In genomic region chr16:49275870-49276269, GRCh38 we compare ENCODE assay signal across 1 cellular context.
TF ChIP-seq lines count a peak whose summit lies in the region.

No MANE protein-coding gene starts in this region.

TF ChIP-seq in WTC11, 78 proteins besides CTCF, POLR2A, EP300 and RAD21 (continued from another document):
- TF ChIP-seq ZNF281 (CRISPR knock-in tag; IDR thresholded peaks at IDR 0.05) = no peak
- TF ChIP-seq ATF1 (CRISPR knock-in tag; IDR thresholded peaks at IDR 0.05) = no peak
- TF ChIP-seq HMGXB4 (CRISPR knock-in tag; IDR thresholded peaks at IDR 0.05) = no peak
- TF ChIP-seq E2F4 (CRISPR knock-in tag; IDR thresholded peaks at IDR 0.05; ENCODE audit: borderline replicate concordance, low read depth) = no peak
- no peak for TF ChIP-seq PRDM15 (CRISPR knock-in tag; IDR thresholded peaks at IDR 0.05)
- TF ChIP-seq NFE2L1 (CRISPR knock-in tag; IDR thresholded peaks at IDR 0.05) = no peak
- TF ChIP-seq SMAD4 (CRISPR knock-in tag; IDR thresholded peaks at IDR 0.05) = no peak
